In the genomic region with DNA sequence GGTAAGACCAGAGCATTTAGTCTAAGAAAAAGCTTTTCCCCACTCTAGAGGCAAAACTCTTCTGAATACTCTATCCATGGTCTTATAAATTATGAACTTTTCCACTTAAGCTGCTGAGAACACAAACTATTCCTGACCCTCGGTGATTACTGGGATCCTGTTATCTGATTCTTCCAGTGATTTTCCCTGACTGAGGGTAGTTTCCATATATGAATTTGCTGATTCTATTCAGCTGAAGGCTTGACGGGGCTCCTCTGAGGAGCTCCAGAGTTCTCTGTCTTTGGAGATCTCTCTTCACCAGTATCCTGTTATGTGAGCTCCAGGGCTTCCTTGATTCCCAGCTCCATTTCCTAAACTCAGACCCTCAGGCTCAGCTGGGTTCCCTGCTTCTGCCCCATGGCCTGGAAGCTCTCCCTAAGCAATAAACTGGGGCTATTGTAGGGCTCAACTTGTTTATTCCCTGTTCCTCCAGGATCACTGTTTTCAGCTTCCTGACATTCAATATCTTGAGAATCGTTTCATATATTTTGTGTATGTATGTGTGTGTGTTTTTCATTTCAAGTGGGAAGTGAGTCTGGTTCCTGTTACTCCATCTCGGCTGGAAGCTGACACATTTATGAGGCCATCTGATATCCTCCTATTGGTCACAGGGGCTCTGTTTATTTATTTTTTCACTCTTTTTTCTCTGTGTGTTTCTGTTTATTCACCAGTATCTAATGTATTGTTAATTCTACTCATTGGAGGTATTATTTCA, we compare ENCODE assay signal across 25 cellular contexts.
DNase-seq lines count a peak whose midpoint lies in the region; ATAC-seq, FAIRE-seq and TF ChIP-seq lines count a peak whose summit lies in the region.
"Had no signal": no experiment of that assay in that cellular context is flagged by ENCODE, and none has a peak within 500 bp of the region (broad histone marks: within the 10 kb centered on the region; RNA-seq: fewer than 3 reads in every experiment).

No MANE protein-coding gene starts in this region.

- H2BK120ac ChIP-seq in H1 (replicated peaks; ENCODE audit: low read depth, low read length) (no peak overlapping the region), trophoblast cell (ENCODE audit: insufficient read depth, low read length, poor library complexity) (no peak overlapping the region)

- H3K23ac ChIP-seq in H1 (ENCODE audit: insufficient read length) (no peak overlapping the region), trophoblast cell (ENCODE audit: low read length) (no peak overlapping the region)

- H3K36me3 ChIP-seq in H1 (ENCODE audit: control insufficient read depth in 2 of 4, insufficient read depth in 4 of 4, low read length in 3 of 4) (no peaks in the 10 kb centered on the region), trophoblast cell (ENCODE audit: control insufficient read depth in 1 of 2, insufficient read depth in 2 of 2, low read length in 2 of 2) (no peaks in the 10 kb centered on the region)
- H3K36me3 ChIP-seq: heart right ventricle had no signal

- H2AFZ ChIP-seq in H1 (ENCODE audit: low read length): no peak overlapping the region
- H2AFZ ChIP-seq in trophoblast cell (ENCODE audit: insufficient read depth, low read length, poor library complexity): no peak overlapping the region

- no peaks in the 10 kb centered on the region for H3K79me1 ChIP-seq in H1 (ENCODE audit: low read depth, low read length)
- H3K79me1 ChIP-seq in trophoblast cell (ENCODE audit: low read length): peaks cover 2% of the 10 kb centered on the region

- H3K79me2 ChIP-seq in H1 (ENCODE audit: control insufficient read depth in 1 of 2, insufficient read depth in 2 of 2, low read length in 2 of 2): no peaks in the 10 kb centered on the region
- H3K79me2 ChIP-seq in trophoblast cell (ENCODE audit: control insufficient read depth, insufficient read depth, low read length, poor library complexity): no peaks in the 10 kb centered on the region

- H3K4me1 ChIP-seq in H1 (replicated peaks in 1 of 4; ENCODE audit: control insufficient read depth in 3 of 4, insufficient read depth in 4 of 4, low read length in 3 of 4) (no peaks in the 10 kb centered on the region; a peak in 2 of 7 replicates), trophoblast cell (ENCODE audit: control insufficient read depth in 1 of 2, insufficient read depth in 2 of 2, low read length in 2 of 2) (peaks cover 0 to 4% of the 10 kb centered on the region in 2 experiments)
- H3K4me1 ChIP-seq: heart right ventricle had no signal

- H2BK12ac ChIP-seq in H1 (ENCODE audit: low read depth, low read length) (no peak overlapping the region), trophoblast cell (ENCODE audit: low read length) (peak overlapping the region; percentile 30)

- H3K56ac ChIP-seq in H1 (replicated peaks; ENCODE audit: insufficient read length, low read depth, low read length): peak overlapping the region; percentile 14

- FAIRE-seq in H1 (lab: Jason Lieb, UNC): no peak

- no peak overlapping the region for H2BK20ac ChIP-seq in H1 (ENCODE audit: low read length)

- H3K4me3 ChIP-seq in H1 (ENCODE audit: extremely low read depth in 1 of 4, insufficient read depth in 2 of 4, low read depth in 3 of 4, low read length in 4 of 4): no peak overlapping the region
- H3K4me3 ChIP-seq in trophoblast cell (ENCODE audit: low read depth, low read length): no peak overlapping the region
- H3K4me3 ChIP-seq: heart right ventricle, skin epidermis had no signal

- ATAC-seq in GM18858 (IDR thresholded peaks at IDR 0.05; ENCODE audit: unreplicated experiment) (no peak), HG02884 (IDR thresholded peaks at IDR 0.05; ENCODE audit: unreplicated experiment) (no peak)
- ATAC-seq: HCT116, heart right ventricle had no signal

- H3K14ac ChIP-seq in H1 (ENCODE audit: insufficient read length): no peak overlapping the region
- H3K14ac ChIP-seq in trophoblast cell (ENCODE audit: low read length): no peak overlapping the region

- no peak overlapping the region for H3K18ac ChIP-seq in H1 (ENCODE audit: extremely low read depth, low read length)
- H3K18ac ChIP-seq in trophoblast cell (ENCODE audit: low read length): no peak overlapping the region

- TF ChIP-seq EP300 in H1 (IDR thresholded peaks at IDR 0.05; ENCODE audit: borderline replicate concordance in 1 of 2, low read depth in 2 of 2, low read length in 2 of 2): no peak

- no peak overlapping the region for H4K91ac ChIP-seq in H1 (replicated peaks; ENCODE audit: insufficient read length, low read length)
- H4K91ac ChIP-seq in trophoblast cell (ENCODE audit: low read depth, low read length): no peak overlapping the region

- peak; percentile 4 for DNase-seq in Daoy (ENCODE audit: low read depth)
- peak; percentile 8 for DNase-seq in NCI-H510A (lab: John Stamatoyannopoulos, UW)
- DNase-seq in H1 (ENCODE audit: low read depth in 1 of 2, low spot score in 2 of 2): no peak
- DNase-seq in trophoblast cell: no peak
- DNase-seq in hepatic stellate cell (ENCODE audit: low spot score): no peak
- DNase-seq in OCI-M2 (lab: John Stamatoyannopoulos, UW; ENCODE audit: unreplicated experiment): no peak
- DNase-seq: ACHN; activated B cell treated with CpG ODN at 0.5 μM for 24 hours; activated CD4-positive, alpha-beta memory T cell treated with anti-CD3 and anti-CD28 coated beads, Interleukin-2, amount 10 ng/mL, durations not matched to agents 7 days and 5 days; amniotic stem cell; C1 segment of cervical spinal cord; caudate nucleus; effector memory CD4-positive, alpha-beta T cell; heart right ventricle; NCI-H187 treated with DMSO at 0.1 percent for 48 hours; NCI-H524; posterior cingulate gyrus; SIG-M5; stimulated activated CD4-positive, alpha-beta T cell treated with anti-CD3 and anti-CD28 coated beads, Interleukin-4, amount 100 ng/mL, for 24 hours; T-helper 2 cell had no signal

- H2AK5ac ChIP-seq in H1 (ENCODE audit: low read depth, low read length) (no peak overlapping the region), trophoblast cell (ENCODE audit: low read length) (no peak overlapping the region)

- no peak for TF ChIP-seq POLR2A in H1 (IDR thresholded peaks at IDR 0.05; ENCODE audit: control extremely low read depth in 1 of 2, low read depth in 2 of 2, low read length in 2 of 2)

- H3K9ac ChIP-seq in H1 (replicated peaks in 1 of 4; ENCODE audit: extremely low read depth in 1 of 4, low read depth in 3 of 4, low read length in 3 of 4) (no peak overlapping the region), trophoblast cell (ENCODE audit: low read length) (no peak overlapping the region)

- no peak overlapping the region for H4K12ac ChIP-seq in trophoblast cell (ENCODE audit: low read depth, low read length)

- no peaks in the 10 kb centered on the region for H3K23me2 ChIP-seq in H1 (ENCODE audit: low read depth, low read length)

- no peaks in the 10 kb centered on the region for H4K20me1 ChIP-seq in H1 (replicated peaks in 1 of 2; ENCODE audit: control insufficient read depth in 1 of 2, insufficient read depth in 2 of 2, low read length in 2 of 2)

- no peaks in the 10 kb centered on the region; a peak in 1 of 4 replicates for H3K9me3 ChIP-seq in H1 (ENCODE audit: insufficient read depth in 2 of 2, low read depth in 1 of 2, low read length in 1 of 2)
- no peaks in the 10 kb centered on the region for H3K9me3 ChIP-seq in trophoblast cell (ENCODE audit: insufficient read depth, low read depth, low read length)

- TF ChIP-seq RAD21 in H1 (IDR thresholded peaks at IDR 0.05 in 1 of 2, conservative IDR thresholded peaks at IDR 0.05 in 1 of 2; ENCODE audit: low read depth in 2 of 2, low read length in 2 of 2): no peak

- no peak overlapping the region for H2BK15ac ChIP-seq in H1 (ENCODE audit: low read length)

- no peaks in the 10 kb centered on the region for H3K27me3 ChIP-seq in H1 (replicated peaks in 1 of 4; ENCODE audit: control insufficient read depth in 3 of 4, extremely low read depth in 1 of 4, insufficient read depth in 3 of 4, low read length in 3 of 4)
- H3K27me3 ChIP-seq in trophoblast cell (ENCODE audit: insufficient read depth, low read length): no peaks in the 10 kb centered on the region
- H3K27me3 ChIP-seq: heart right ventricle had no signal

- POLR2A ChIA-PET in H1 (lab: Charles Lee; ENCODE audit: partially characterized antibody): no interaction called here

- H3K27ac ChIP-seq in H1 (ENCODE audit: low read depth, low read length): no peak overlapping the region
- peak overlapping the region; percentile 61 for H3K27ac ChIP-seq in trophoblast cell (ENCODE audit: low read depth, low read length)
- H3K27ac ChIP-seq: HL-60 had no signal

- CTCF ChIA-PET in H1 (lab: Charles Lee; ENCODE audit: partially characterized antibody): interaction anchor here (0.6 to 1.6 kb wide), 5 partner anchors 9 to 670 kb away, joined by 3 to 5 read pairs (median 3); no protein-coding TSS in a partner anchor

- no peak for TF ChIP-seq CTCF in H1 (IDR thresholded peaks at IDR 0.05; ENCODE audit: control extremely low read depth in 1 of 3, insufficient read depth in 1 of 3, low read depth in 1 of 3, low read length in 3 of 3)

- H3K4ac ChIP-seq in H1 (replicated peaks; ENCODE audit: insufficient read length, low read depth, low read length) (no peak overlapping the region), trophoblast cell (ENCODE audit: low read depth, low read length) (no peak overlapping the region)

- H2BK5ac ChIP-seq in H1 (ENCODE audit: low read depth, low read length): no peak overlapping the region
- peak overlapping the region; percentile 66 for H2BK5ac ChIP-seq in trophoblast cell (ENCODE audit: low read depth, low read length, poor library complexity)

- H4K5ac ChIP-seq in H1 (ENCODE audit: insufficient read length, low read depth, low read length): no peak overlapping the region

- H4K8ac ChIP-seq in H1 (ENCODE audit: extremely low read depth, insufficient read depth, low read length): no peak overlapping the region
- H4K8ac ChIP-seq in trophoblast cell (ENCODE audit: low read depth, low read length): no peak overlapping the region

- H3K4me2 ChIP-seq in H1 (ENCODE audit: insufficient read depth in 1 of 2, low read depth in 2 of 2, low read length in 2 of 2) (no peak overlapping the region), trophoblast cell (ENCODE audit: low read length) (peak overlapping the region; percentile 19)

- WGBS in H1 (ENCODE audit: extremely low coverage in 1 of 2, insufficient coverage in 1 of 2, insufficient read length in 1 of 2, insufficient replicate concordance in 2 of 2, low coverage in 1 of 2, low lambda C conversion rate in 2 of 2, missing lambda C conversion rate in 1 of 2), 2 experiments: 85% methylated on average over 4 of the region's 4 CpGs; no CpG with 5 or more reads in 1 of the 2 experiments
- whole genome bisulfite sequencing in trophoblast cell (ENCODE audit: extremely low coverage, insufficient coverage, insufficient read length): no CpG with 5 or more reads among the region's 4 CpGs

TF ChIP-seq in H1, 55 proteins besides CTCF, POLR2A, EP300 and RAD21:
- TF ChIP-seq RXRA (IDR thresholded peaks at IDR 0.05; ENCODE audit: insufficient read depth, low read depth, low read length): no peak
- no peak for TF ChIP-seq MAFK (IDR thresholded peaks at IDR 0.05; ENCODE audit: low read depth, low read length)
TF ChIP-seq in H1: peak in this region for 0.

Comparison
In these comparisons a context has a peak if more than half of its experiments do, and no peak if none do; other contexts are left out.
1. DNase-seq: peak in Daoy (single experiment) and NCI-H510A (single experiment); none in H1 (0 of 2), trophoblast cell (0 of 2), hepatic stellate cell (single experiment) and OCI-M2 (single experiment).